25 cellular contexts compared by ENCODE assay signal in genomic region chr5:170882345-170882744, GRCh38. TPM values are rescaled to one million over a fixed set of nuclear protein-coding genes. Genes with fewer than 3 reads are reported as not detected.
DNase-seq lines count a peak whose midpoint lies in the region; ATAC-seq, FAIRE-seq and TF ChIP-seq lines count a peak whose summit lies in the region.
"Had no signal": no experiment of that assay in that cellular context is flagged by ENCODE, and none has a peak within 500 bp of the region (broad histone marks: within the 10 kb centered on the region; RNA-seq: fewer than 3 reads in every experiment).

No MANE protein-coding gene starts in this region.

- no peaks in the 10 kb centered on the region for H3K36me3 ChIP-seq in bronchial epithelial cell (ENCODE audit: control insufficient read depth, insufficient read depth, low read length)
- H3K36me3 ChIP-seq: BLaER1 had no signal

- DNase-seq in Kasumi-1 (lab: John Stamatoyannopoulos, UW) = peak; percentile 13 to 17
- DNase-seq in bronchial epithelial cell (ENCODE audit: low read depth) = peak; percentile 49
- DNase-seq in NCI-H2107 (lab: John Stamatoyannopoulos, UW) = no peak
- no peak for DNase-seq in DMS79 (lab: John Stamatoyannopoulos, UW)
- DNase-seq in activated CD4-positive, CD25-positive, alpha-beta regulatory T cell (lab: John Stamatoyannopoulos, UW) = no peak
- DNase-seq in stimulated activated CD4-positive, alpha-beta T cell treated with anti-CD3 and anti-CD28 coated beads, Interleukin-12 subunit alpha, Interleukin-12 subunit beta, amount 100 ng/mL, for 4 hours = no peak
- DNase-seq: 8988T; ACHN; BE2C; C1 segment of cervical spinal cord; CD4-positive, alpha-beta memory T cell; CD4-positive, CD25-positive, alpha-beta regulatory T cell; CD8-positive, alpha-beta memory T cell; COR-L47; DMS 273 treated with DMSO at 0.1 percent for 48 hours; DMS153; DMS53; DMS79 treated with DMSO at 0.1 percent for 48 hours; GDM1 had no signal

- FAIRE-seq in bronchial epithelial cell (lab: Jason Lieb, UNC) = no peak
- FAIRE-seq: A204.1, GM12891 had no signal

- H3K27me3 ChIP-seq in bronchial epithelial cell (ENCODE audit: control insufficient read depth, insufficient read depth, low read length) = no peaks in the 10 kb centered on the region
- H3K27me3 ChIP-seq: BE2C, BLaER1 had no signal

- no peak overlapping the region for H3K4me3 ChIP-seq in bronchial epithelial cell (ENCODE audit: low read depth, low read length)
- H3K4me3 ChIP-seq: BLaER1 had no signal

- peak; percentile 47 for ATAC-seq in GM18870 (IDR thresholded peaks at IDR 0.05; ENCODE audit: unreplicated experiment)
- ATAC-seq in HG02938 (IDR thresholded peaks at IDR 0.05; ENCODE audit: unreplicated experiment) = peak; percentile 61

- no peak for TF ChIP-seq CTCF in bronchial epithelial cell (IDR thresholded peaks at IDR 0.05; ENCODE audit: insufficient read depth, low read length, severe bottlenecking)

RNA-seq across cellular contexts. Expression of gene RANBP17, which starts 20.5 kb away (rescaled TPM):
- total RNA-seq in bronchial epithelial cell = 6.8 and 10.6 TPM in 2 replicates
- total RNA-seq: A673; CD4-positive, alpha-beta memory T cell; CD4-positive, CD25-positive, alpha-beta regulatory T cell; CD8-positive, alpha-beta memory T cell had no signal

Comparison
In these comparisons a context has a peak if more than half of its experiments do, and no peak if none do; other contexts are left out.
1. DNase-seq: peak in Kasumi-1 (2 of 2) and bronchial epithelial cell (single experiment); none in NCI-H2107 (single experiment), DMS79 (single experiment), activated CD4-positive, CD25-positive, alpha-beta regulatory T cell (0 of 4) and stimulated activated CD4-positive, alpha-beta T cell treated with anti-CD3 and anti-CD28 coated beads, Interleukin-12 subunit alpha, Interleukin-12 subunit beta, amount 100 ng/mL, for 4 hours (single experiment).